8 cellular contexts compared by ENCODE assay signal in the genomic region with DNA sequence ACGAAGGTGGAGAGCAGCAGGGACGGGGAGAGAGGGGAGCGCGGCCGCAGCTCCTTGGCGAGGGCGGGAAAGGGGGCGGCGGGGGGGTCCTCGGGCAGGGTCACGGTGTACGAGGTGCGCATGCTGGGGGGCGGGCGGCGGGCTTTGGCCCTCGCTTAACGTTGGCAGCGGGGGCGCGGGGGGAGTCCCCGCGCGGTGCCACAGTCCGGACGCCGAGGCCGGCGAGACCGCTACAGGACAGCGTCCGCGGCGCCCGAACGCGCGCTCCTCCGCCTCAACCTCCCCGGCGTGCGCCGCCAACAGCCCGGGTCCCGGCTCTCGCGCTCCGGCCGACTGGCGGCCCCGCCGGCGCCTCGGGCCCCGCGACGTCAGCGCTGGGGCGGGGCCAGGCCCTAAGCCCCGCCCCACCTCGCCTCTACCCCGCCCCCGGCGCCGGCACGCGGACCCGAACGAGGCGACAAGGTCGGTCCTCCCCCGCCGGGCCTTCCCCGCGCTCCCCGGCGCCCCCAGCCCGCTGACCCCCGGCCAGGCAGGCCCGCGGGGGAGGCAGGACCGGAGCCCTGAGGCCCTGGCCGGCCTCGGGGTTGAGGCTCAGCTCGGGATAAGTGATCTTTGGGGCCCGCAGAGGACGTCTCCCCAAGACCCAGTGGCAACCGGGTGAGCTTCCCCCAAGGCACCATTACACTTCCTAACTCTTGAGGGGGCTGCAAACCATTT. TPM values are rescaled to one million over a fixed set of nuclear protein-coding genes. Genes with fewer than 3 reads are reported as not detected.
DNase-seq lines count a peak whose midpoint lies in the region; ATAC-seq and TF ChIP-seq lines count a peak whose summit lies in the region.

No MANE protein-coding gene starts in this region.

- no peaks in the 10 kb centered on the region for H3K79me2 ChIP-seq in neural progenitor cell (ENCODE audit: low read depth)

- ATAC-seq in foreskin keratinocyte, result peak; percentile 24

- no peak overlapping the region for H3K27ac Mint-ChIP-seq in neural progenitor cell

- TF ChIP-seq CTCF in foreskin keratinocyte (conservative IDR thresholded peaks at IDR 0.05), result no peak
- no peak for TF ChIP-seq CTCF in neural progenitor cell (IDR thresholded peaks at IDR 0.05)
- no peak for TF ChIP-seq CTCF in thyroid gland (IDR thresholded peaks at IDR 0.05)

- peaks cover 49% of the 10 kb centered on the region for H3K4me1 Mint-ChIP-seq in neural progenitor cell

- H3K4me1 ChIP-seq in foreskin keratinocyte (peaks cover 20% of the 10 kb centered on the region), neural progenitor cell (peaks cover 33% of the 10 kb centered on the region), thyroid gland (peaks cover 48 to 65% of the 10 kb centered on the region in 2 donors)

- H3K9ac ChIP-seq in neural progenitor cell, result no peak overlapping the region

- peaks cover 3% of the 10 kb centered on the region for H3K36me3 Mint-ChIP-seq in neural progenitor cell

- 3 to 18% methylated on average over 4 to 7 of the region's 88 CpGs for WGBS in thyroid gland, 2 donors

- H3K36me3 ChIP-seq in neural progenitor cell (no peaks in the 10 kb centered on the region), thyroid gland (no peaks in the 10 kb centered on the region)

- peak in 1 of 2 donors; percentile 82 for TF ChIP-seq POLR2A in thyroid gland (IDR thresholded peaks at IDR 0.05)

- peak overlapping the region; percentile 80 for H3K4me2 ChIP-seq in neural progenitor cell

- peaks cover 40% of the 10 kb centered on the region for H4K20me1 ChIP-seq in neural progenitor cell (ENCODE audit: low read depth)

- H3K9me3 ChIP-seq in neural progenitor cell (ENCODE audit: low read depth), result no peaks in the 10 kb centered on the region
- H3K9me3 ChIP-seq in thyroid gland, result no peaks in the 10 kb centered on the region

- H2AFZ ChIP-seq in neural progenitor cell (replicated peaks), result no peak overlapping the region

- H3F3A ChIP-seq in neural progenitor cell (ENCODE audit: low read depth), result peaks cover 29% of the 10 kb centered on the region

- H3K27ac ChIP-seq in foreskin keratinocyte (no peak overlapping the region), neural progenitor cell (no peak overlapping the region), thyroid gland (peak overlapping the region; percentile 49 to 88 (median 85))

- DNase-seq in NCI-H1417 (lab: John Stamatoyannopoulos, UW), result peak; percentile 69 to 83 (median 77)
- no peak for DNase-seq in NCI-H1417 treated with DMSO at 0.1 percent for 48 hours (lab: John Stamatoyannopoulos, UW)
- peak; percentile 15 for DNase-seq in NOMO-1 treated with dmso at 0.1 percent for 144 hours (lab: John Stamatoyannopoulos, UW; ENCODE audit: unreplicated experiment)
- peak; percentile 38 for DNase-seq in activated effector memory CD4-positive, alpha-beta T cell treated with Interleukin-2 at 50 U/mL for 16 hours
- DNase-seq in foreskin keratinocyte, result no peak
- peak; percentile 86 for DNase-seq in neural progenitor cell (ENCODE audit: low spot score)
- DNase-seq in thyroid gland, result peak; percentile 49 to 63
- DNase-seq in SHP77 (lab: John Stamatoyannopoulos, UW), result no peak

- intact Hi-C loops in thyroid gland (cut with DNase I), result no loop called here

- peaks cover 24% of the 10 kb centered on the region for H3K27me3 Mint-ChIP-seq in neural progenitor cell (ENCODE audit: insufficient read depth, low read depth)

- H3K4me3 ChIP-seq in neural progenitor cell, result peak overlapping the region; percentile 48
- peak overlapping the region in 2 of 3 donors; percentile 17 to 37 for H3K4me3 ChIP-seq in thyroid gland (replicated peaks in 1 of 3)

- peak overlapping the region; percentile 83 for H3K4me3 Mint-ChIP-seq in neural progenitor cell

- H3K9me3 Mint-ChIP-seq in neural progenitor cell, result peaks cover 2% of the 10 kb centered on the region

- H3K27me3 ChIP-seq in foreskin keratinocyte (peaks cover 43% of the 10 kb centered on the region), neural progenitor cell (peaks cover 46% of the 10 kb centered on the region), thyroid gland (no peaks in the 10 kb centered on the region)

RNA-seq across cellular contexts. Expression of a gene that starts 17.5 kb away (rescaled TPM):
- total RNA-seq in foreskin keratinocyte (0.27 and 0.42 TPM in 2 replicates), neural progenitor cell (ENCODE audit: low replicate concordance) (2.1 and 2.6 TPM in 2 replicates), thyroid gland (1 to 10 TPM; 2.0 to 5.3 (median 4.6) TPM)
- polyA plus RNA-seq in foreskin keratinocyte, result 0.26 and 0.45 TPM in 2 replicates

RNA-seq across cellular contexts. Expression of a gene that starts 17.5 kb away (rescaled TPM):
- total RNA-seq in foreskin keratinocyte (not detected in 2 replicates), neural progenitor cell (ENCODE audit: low replicate concordance) (not detected in 2 replicates), thyroid gland (not detected)
- polyA plus RNA-seq in foreskin keratinocyte, result not detected in 2 replicates

RNA-seq across cellular contexts. Expression of a gene that starts 23.3 kb away (rescaled TPM):
- total RNA-seq in foreskin keratinocyte, result not detected in 2 replicates
- 0.03 and 0.07 TPM in 2 replicates for polyA plus RNA-seq in foreskin keratinocyte
- 0.90 and 3.4 TPM in 2 replicates for total RNA-seq in neural progenitor cell (ENCODE audit: low replicate concordance)
- total RNA-seq in thyroid gland, result 10 to 100 TPM; 13.0 to 46.4 (median 27.8) TPM

RNA-seq across cellular contexts. Expression of a gene that starts 29.7 kb away (rescaled TPM):
- total RNA-seq in foreskin keratinocyte (30.1 and 35.2 TPM in 2 replicates), neural progenitor cell (ENCODE audit: low replicate concordance) (17.1 and 48.2 TPM in 2 replicates), thyroid gland (10 to 100 TPM; 10.1 to 18.9 (median 14.1) TPM)
- 41.0 and 49.9 TPM in 2 replicates for polyA plus RNA-seq in foreskin keratinocyte

RNA-seq across cellular contexts. Expression of a gene that starts 47.1 kb away (rescaled TPM):
- total RNA-seq in foreskin keratinocyte (25.5 and 34.0 TPM in 2 replicates), neural progenitor cell (ENCODE audit: low replicate concordance) (23.3 and 28.2 TPM in 2 replicates), thyroid gland (100 to 1,000 TPM in 1 of 4 donors, 10 to 100 TPM in 3; 17.6 to 243 (median 61.8) TPM)
- polyA plus RNA-seq in foreskin keratinocyte, result 12.5 and 20.2 TPM in 2 replicates

Comparison
In these comparisons a context has a peak if more than half of its experiments do, and no peak if none do; other contexts are left out.
1. DNase-seq: peak in NCI-H1417 (3 of 3), NOMO-1 treated with dmso at 0.1 percent for 144 hours (single experiment), activated effector memory CD4-positive, alpha-beta T cell treated with Interleukin-2 at 50 U/mL for 16 hours (single experiment), neural progenitor cell (single experiment) and thyroid gland (2 of 2); none in NCI-H1417 treated with DMSO at 0.1 percent for 48 hours (single experiment), foreskin keratinocyte (0 of 2) and SHP77 (0 of 2).
2. H3K27ac ChIP-seq: peak in thyroid gland (3 of 3); none in foreskin keratinocyte (single experiment) and neural progenitor cell (single experiment).